ENCODE assay signal across 1 cellular context in genomic region chr3:152834354-152835310, GRCh38.
A peak's percentile ranks its signal among the peaks of the same experiment; 100 is the strongest.
TF ChIP-seq lines count a peak whose summit lies in the region.

P2RY1 (plus strand) TSS chr3:152835131; CDS start chr3:152835783, 652 bp downstream.

TF ChIP-seq in K562, 482 proteins besides CTCF, POLR2A, EP300 and RAD21 (continued from another document and continues in another):
- TF ChIP-seq, protein P1, sequence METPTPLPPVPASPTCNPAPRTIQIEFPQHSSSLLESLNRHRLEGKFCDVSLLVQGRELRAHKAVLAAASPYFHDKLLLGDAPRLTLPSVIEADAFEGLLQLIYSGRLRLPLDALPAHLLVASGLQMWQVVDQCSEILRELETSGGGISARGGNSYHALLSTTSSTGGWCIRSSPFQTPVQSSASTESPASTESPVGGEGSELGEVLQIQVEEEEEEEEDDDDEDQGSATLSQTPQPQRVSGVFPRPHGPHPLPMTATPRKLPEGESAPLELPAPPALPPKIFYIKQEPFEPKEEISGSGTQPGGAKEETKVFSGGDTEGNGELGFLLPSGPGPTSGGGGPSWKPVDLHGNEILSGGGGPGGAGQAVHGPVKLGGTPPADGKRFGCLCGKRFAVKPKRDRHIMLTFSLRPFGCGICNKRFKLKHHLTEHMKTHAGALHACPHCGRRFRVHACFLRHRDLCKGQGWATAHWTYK (CRISPR knock-in tag; IDR thresholded peaks at IDR 0.05), result no peak
- TF ChIP-seq ZBTB5 (IDR thresholded peaks at IDR 0.05) (no peak), ZNF699 (CRISPR knock-in tag; IDR thresholded peaks at IDR 0.05; ENCODE audit: insufficient replicate concordance) (no peak), ATF3 (IDR thresholded peaks at IDR 0.05) (no peak), ATF3 (CRISPR knock-in tag; conservative IDR thresholded peaks at IDR 0.05) (no peak), CREB5 (CRISPR knock-in tag; IDR thresholded peaks at IDR 0.05) (no peak), KDM4B (IDR thresholded peaks at IDR 0.05; ENCODE audit: borderline replicate concordance in 2 of 2, low read depth in 1 of 2) (0 out of 4 replicates have a peak, but pooled peaks of 1 of the 2 experiments have one; percentile 48), SAP30 (IDR thresholded peaks at IDR 0.05; ENCODE audit: borderline replicate concordance, insufficient read depth, low read depth, low read length, poor library complexity, severe bottlenecking) (peak; percentile 46), ZNF263 (CRISPR knock-in tag; IDR thresholded peaks at IDR 0.05; ENCODE audit: borderline replicate concordance) (0 out of 2 replicates have a peak, but pooled peaks have one; percentile 16), DLX4 (CRISPR knock-in tag; IDR thresholded peaks at IDR 0.05) (no peak), ILK (tag; IDR thresholded peaks at IDR 0.05; ENCODE audit: borderline replicate concordance, low read depth) (no peak), HMG20A (CRISPR knock-in tag; conservative IDR thresholded peaks at IDR 0.05) (no peak), ZBTB8A (IDR thresholded peaks at IDR 0.05; ENCODE audit: partially characterized antibody) (no peak), KDM2B (CRISPR knock-in tag; IDR thresholded peaks at IDR 0.05) (peak; percentile 58; the same call in 1 of the 2 replicates), ATF4 (CRISPR knock-in tag; IDR thresholded peaks at IDR 0.05) (no peak), NONO (IDR thresholded peaks at IDR 0.05; ENCODE audit: low read depth in 2 of 2, low read length in 1 of 2) (no peak), BRD4 (IDR thresholded peaks at IDR 0.05) (no peak), ZNF764 (CRISPR knock-in tag; IDR thresholded peaks at IDR 0.05; ENCODE audit: low read depth) (no peak), FOXJ2 (tag; IDR thresholded peaks at IDR 0.05) (no peak), MEF2A (IDR thresholded peaks at IDR 0.05; ENCODE audit: control insufficient read depth, low read depth, low read length) (no peak), SOX6 (IDR thresholded peaks at IDR 0.05) (0 out of 2 replicates have a peak, but pooled peaks have one; percentile 7), FOSL1 (tag; conservative IDR thresholded peaks at IDR 0.05) (peak; percentile 35), NCOA4 (IDR thresholded peaks at IDR 0.05; ENCODE audit: partially characterized antibody) (no peak), SRF (CRISPR knock-in tag; IDR thresholded peaks at IDR 0.05) (peak in 1 of 2 experiments; percentile 62; a peak in 1 of 4 replicates), ZNF77 (CRISPR knock-in tag; IDR thresholded peaks at IDR 0.05) (no peak), PHTF2 (CRISPR knock-in tag; IDR thresholded peaks at IDR 0.05) (no peak), RBBP5 (IDR thresholded peaks at IDR 0.05; ENCODE audit: borderline replicate concordance, insufficient read depth, low read length, poor library complexity, severe bottlenecking) (peak; percentile 57), SUPT5H (IDR thresholded peaks at IDR 0.05) (peak; percentile 89), MITF (IDR thresholded peaks at IDR 0.05) (no peak), ZNF780A (CRISPR knock-in tag; IDR thresholded peaks at IDR 0.05) (no peak), ZEB2 (IDR thresholded peaks at IDR 0.05) (no peak), ZNF217 (CRISPR knock-in tag; IDR thresholded peaks at IDR 0.05) (no peak), RHOXF2B (CRISPR knock-in tag; conservative IDR thresholded peaks at IDR 0.05) (no peak), NR1H2 (CRISPR knock-in tag; IDR thresholded peaks at IDR 0.05) (no peak)
- TF ChIP-seq, protein P2, sequence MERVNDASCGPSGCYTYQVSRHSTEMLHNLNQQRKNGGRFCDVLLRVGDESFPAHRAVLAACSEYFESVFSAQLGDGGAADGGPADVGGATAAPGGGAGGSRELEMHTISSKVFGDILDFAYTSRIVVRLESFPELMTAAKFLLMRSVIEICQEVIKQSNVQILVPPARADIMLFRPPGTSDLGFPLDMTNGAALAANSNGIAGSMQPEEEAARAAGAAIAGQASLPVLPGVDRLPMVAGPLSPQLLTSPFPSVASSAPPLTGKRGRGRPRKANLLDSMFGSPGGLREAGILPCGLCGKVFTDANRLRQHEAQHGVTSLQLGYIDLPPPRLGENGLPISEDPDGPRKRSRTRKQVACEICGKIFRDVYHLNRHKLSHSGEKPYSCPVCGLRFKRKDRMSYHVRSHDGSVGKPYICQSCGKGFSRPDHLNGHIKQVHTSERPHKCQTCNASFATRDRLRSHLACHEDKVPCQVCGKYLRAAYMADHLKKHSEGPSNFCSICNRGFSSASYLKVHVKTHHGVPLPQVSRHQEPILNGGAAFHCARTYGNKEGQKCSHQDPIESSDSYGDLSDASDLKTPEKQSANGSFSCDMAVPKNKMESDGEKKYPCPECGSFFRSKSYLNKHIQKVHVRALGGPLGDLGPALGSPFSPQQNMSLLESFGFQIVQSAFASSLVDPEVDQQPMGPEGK (CRISPR knock-in tag; IDR thresholded peaks at IDR 0.05; ENCODE audit: borderline replicate concordance), result no peak
- TF ChIP-seq, protein P3, sequence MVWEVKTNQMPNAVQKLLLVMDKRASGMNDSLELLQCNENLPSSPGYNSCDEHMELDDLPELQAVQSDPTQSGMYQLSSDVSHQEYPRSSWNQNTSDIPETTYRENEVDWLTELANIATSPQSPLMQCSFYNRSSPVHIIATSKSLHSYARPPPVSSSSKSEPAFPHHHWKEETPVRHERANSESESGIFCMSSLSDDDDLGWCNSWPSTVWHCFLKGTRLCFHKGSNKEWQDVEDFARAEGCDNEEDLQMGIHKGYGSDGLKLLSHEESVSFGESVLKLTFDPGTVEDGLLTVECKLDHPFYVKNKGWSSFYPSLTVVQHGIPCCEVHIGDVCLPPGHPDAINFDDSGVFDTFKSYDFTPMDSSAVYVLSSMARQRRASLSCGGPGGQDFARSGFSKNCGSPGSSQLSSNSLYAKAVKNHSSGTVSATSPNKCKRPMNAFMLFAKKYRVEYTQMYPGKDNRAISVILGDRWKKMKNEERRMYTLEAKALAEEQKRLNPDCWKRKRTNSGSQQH (CRISPR knock-in tag; IDR thresholded peaks at IDR 0.05), result no peak
- TF ChIP-seq, protein P4, sequence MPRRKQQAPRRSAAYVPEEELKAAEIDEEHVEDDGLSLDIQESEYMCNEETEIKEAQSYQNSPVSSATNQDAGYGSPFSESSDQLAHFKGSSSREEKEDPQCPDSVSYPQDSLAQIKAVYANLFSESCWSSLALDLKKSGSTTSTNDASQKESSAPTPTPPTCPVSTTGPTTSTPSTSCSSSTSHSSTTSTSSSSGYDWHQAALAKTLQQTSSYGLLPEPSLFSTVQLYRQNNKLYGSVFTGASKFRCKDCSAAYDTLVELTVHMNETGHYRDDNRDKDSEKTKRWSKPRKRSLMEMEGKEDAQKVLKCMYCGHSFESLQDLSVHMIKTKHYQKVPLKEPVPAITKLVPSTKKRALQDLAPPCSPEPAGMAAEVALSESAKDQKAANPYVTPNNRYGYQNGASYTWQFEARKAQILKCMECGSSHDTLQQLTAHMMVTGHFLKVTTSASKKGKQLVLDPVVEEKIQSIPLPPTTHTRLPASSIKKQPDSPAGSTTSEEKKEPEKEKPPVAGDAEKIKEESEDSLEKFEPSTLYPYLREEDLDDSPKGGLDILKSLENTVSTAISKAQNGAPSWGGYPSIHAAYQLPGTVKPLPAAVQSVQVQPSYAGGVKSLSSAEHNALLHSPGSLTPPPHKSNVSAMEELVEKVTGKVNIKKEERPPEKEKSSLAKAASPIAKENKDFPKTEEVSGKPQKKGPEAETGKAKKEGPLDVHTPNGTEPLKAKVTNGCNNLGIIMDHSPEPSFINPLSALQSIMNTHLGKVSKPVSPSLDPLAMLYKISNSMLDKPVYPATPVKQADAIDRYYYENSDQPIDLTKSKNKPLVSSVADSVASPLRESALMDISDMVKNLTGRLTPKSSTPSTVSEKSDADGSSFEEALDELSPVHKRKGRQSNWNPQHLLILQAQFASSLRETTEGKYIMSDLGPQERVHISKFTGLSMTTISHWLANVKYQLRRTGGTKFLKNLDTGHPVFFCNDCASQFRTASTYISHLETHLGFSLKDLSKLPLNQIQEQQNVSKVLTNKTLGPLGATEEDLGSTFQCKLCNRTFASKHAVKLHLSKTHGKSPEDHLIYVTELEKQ (CRISPR knock-in tag; IDR thresholded peaks at IDR 0.05), result no peak
- TF ChIP-seq, protein P5, sequence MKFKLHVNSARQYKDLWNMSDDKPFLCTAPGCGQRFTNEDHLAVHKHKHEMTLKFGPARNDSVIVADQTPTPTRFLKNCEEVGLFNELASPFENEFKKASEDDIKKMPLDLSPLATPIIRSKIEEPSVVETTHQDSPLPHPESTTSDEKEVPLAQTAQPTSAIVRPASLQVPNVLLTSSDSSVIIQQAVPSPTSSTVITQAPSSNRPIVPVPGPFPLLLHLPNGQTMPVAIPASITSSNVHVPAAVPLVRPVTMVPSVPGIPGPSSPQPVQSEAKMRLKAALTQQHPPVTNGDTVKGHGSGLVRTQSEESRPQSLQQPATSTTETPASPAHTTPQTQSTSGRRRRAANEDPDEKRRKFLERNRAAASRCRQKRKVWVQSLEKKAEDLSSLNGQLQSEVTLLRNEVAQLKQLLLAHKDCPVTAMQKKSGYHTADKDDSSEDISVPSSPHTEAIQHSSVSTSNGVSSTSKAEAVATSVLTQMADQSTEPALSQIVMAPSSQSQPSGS (CRISPR knock-in tag; IDR thresholded peaks at IDR 0.05), result no peak
- TF ChIP-seq, protein P6, sequence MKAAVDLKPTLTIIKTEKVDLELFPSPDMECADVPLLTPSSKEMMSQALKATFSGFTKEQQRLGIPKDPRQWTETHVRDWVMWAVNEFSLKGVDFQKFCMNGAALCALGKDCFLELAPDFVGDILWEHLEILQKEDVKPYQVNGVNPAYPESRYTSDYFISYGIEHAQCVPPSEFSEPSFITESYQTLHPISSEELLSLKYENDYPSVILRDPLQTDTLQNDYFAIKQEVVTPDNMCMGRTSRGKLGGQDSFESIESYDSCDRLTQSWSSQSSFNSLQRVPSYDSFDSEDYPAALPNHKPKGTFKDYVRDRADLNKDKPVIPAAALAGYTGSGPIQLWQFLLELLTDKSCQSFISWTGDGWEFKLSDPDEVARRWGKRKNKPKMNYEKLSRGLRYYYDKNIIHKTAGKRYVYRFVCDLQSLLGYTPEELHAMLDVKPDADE (conservative IDR thresholded peaks at IDR 0.05; ENCODE audit: control insufficient read depth, low read depth, low read length), result no peak; the same call in 1 of the 2 replicates
- TF ChIP-seq, protein P7, sequence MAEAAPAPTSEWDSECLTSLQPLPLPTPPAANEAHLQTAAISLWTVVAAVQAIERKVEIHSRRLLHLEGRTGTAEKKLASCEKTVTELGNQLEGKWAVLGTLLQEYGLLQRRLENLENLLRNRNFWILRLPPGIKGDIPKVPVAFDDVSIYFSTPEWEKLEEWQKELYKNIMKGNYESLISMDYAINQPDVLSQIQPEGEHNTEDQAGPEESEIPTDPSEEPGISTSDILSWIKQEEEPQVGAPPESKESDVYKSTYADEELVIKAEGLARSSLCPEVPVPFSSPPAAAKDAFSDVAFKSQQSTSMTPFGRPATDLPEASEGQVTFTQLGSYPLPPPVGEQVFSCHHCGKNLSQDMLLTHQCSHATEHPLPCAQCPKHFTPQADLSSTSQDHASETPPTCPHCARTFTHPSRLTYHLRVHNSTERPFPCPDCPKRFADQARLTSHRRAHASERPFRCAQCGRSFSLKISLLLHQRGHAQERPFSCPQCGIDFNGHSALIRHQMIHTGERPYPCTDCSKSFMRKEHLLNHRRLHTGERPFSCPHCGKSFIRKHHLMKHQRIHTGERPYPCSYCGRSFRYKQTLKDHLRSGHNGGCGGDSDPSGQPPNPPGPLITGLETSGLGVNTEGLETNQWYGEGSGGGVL (CRISPR knock-in tag; IDR thresholded peaks at IDR 0.05), result no peak
